ENCODE assay signal across 23 cellular contexts in genomic region chr6:145295746-145296145, GRCh38.
"Had no signal": no experiment of that assay in that cellular context is flagged by ENCODE, and none has a peak within 500 bp of the region (broad histone marks: within the 10 kb centered on the region; RNA-seq: fewer than 3 reads in every experiment).

No MANE protein-coding gene starts in this region.

- H3K4me3 Mint-ChIP-seq: immature natural killer cell; naive thymus-derived CD4-positive, alpha-beta T cell had no signal

- H3K27me3 Mint-ChIP-seq: naive thymus-derived CD4-positive, alpha-beta T cell had no signal

- H3K4me3 ChIP-seq: coronary artery, dorsolateral prefrontal cortex, esophagus muscularis mucosa, gastroesophageal sphincter, heart right ventricle, left ventricle myocardium inferior, lower lobe of right lung had no signal

- H3K27me3 ChIP-seq: dorsolateral prefrontal cortex, esophagus muscularis mucosa, foreskin keratinocyte, gastroesophageal sphincter, heart right ventricle had no signal

- H3K27ac Mint-ChIP-seq: immature natural killer cell; naive thymus-derived CD4-positive, alpha-beta T cell had no signal

- H3K4me1 Mint-ChIP-seq: immature natural killer cell; naive thymus-derived CD4-positive, alpha-beta T cell had no signal

- DNase-seq: dermis blood vessel endothelial cell; dorsolateral prefrontal cortex; effector CD4-positive, alpha-beta T cell; effector memory CD4-positive, alpha-beta T cell; foreskin keratinocyte; glutamatergic neuron; head of caudate nucleus; heart right ventricle; hippocampal formation; immature natural killer cell; islet precursor cell; kidney; kidney glomerular epithelial cell; left colon; left ventricle myocardium inferior; lower lobe of right lung; mesenchymal stem cell; midbrain; naive thymus-derived CD4-positive, alpha-beta T cell had no signal

- H3K36me3 ChIP-seq: esophagus muscularis mucosa, gastroesophageal sphincter, heart right ventricle, left ventricle myocardium inferior, lower lobe of right lung had no signal

- ATAC-seq: foreskin keratinocyte; gastroesophageal sphincter; heart right ventricle; left colon; left lobe of liver; lower lobe of right lung; naive thymus-derived CD4-positive, alpha-beta T cell had no signal

- H3K4me1 ChIP-seq: foreskin keratinocyte, gastroesophageal sphincter, heart right ventricle, left ventricle myocardium inferior, lower lobe of right lung had no signal

- H3K9me3 ChIP-seq: esophagus muscularis mucosa, gastroesophageal sphincter, lower lobe of right lung had no signal

- H3K36me3 Mint-ChIP-seq: immature natural killer cell; naive thymus-derived CD4-positive, alpha-beta T cell had no signal

- H3K27ac ChIP-seq: coronary artery, dorsolateral prefrontal cortex, esophagus muscularis mucosa, foreskin keratinocyte, gastroesophageal sphincter, heart right ventricle, left ventricle myocardium inferior, lower lobe of right lung had no signal
